In the genomic region with DNA sequence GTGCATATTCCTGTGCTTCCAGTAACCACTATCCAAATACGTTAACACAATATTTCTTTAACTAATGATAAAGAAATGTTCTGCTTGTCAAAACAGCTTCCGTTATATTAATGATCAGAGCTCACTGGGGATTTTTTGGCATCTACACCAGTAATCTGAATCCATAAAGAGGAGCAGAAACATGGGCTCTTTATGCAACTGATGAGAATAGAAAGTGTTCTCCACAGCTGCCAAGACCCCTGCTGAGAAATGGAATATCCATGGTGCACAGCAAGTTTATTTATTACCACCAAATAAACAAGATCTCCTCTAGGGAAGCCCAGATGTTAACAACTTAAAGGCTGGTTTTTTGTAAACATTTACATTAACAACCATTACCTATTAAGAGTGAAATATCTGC, we compare ENCODE assay signal across 20 cellular contexts. TPM values are rescaled to one million over a fixed set of nuclear protein-coding genes. Genes with fewer than 3 reads are reported as not detected.
"Had no signal": no experiment of that assay in that cellular context is flagged by ENCODE, and none has a peak within 500 bp of the region (broad histone marks: within the 10 kb centered on the region; RNA-seq: fewer than 3 reads in every experiment).

No MANE protein-coding gene starts in this region.

- H3K36me3 ChIP-seq: gastrocnemius medialis, right atrium auricular region, tibial nerve, uterus had no signal

- DNase-seq: activated B cell treated with CpG ODN at 0.5 μM for 24 hours; activated CD4-positive, alpha-beta T cell treated with anti-CD3 and anti-CD28 coated beads, Interleukin-2, amount 10 ng/mL, durations not matched to agents 24 days and 14 days; activated CD8-positive, alpha-beta memory T cell treated with anti-CD3 and anti-CD28 coated beads, Interleukin-2, amount 50 U/mL, for 48 hours; activated gamma-delta T cell; activated T-cell treated with anti-CD3 and anti-CD28 coated beads, Interleukin-2, amount 50 U/mL, for 72 hours; amygdala; gastrocnemius medialis; heart left ventricle; mesendoderm; nucleus accumbens; posterior cingulate gyrus; stimulated activated CD4-positive, alpha-beta T cell treated with anti-CD3 and anti-CD28 coated beads, Interleukin-4, amount 100 ng/mL, for 4 hours; stimulated activated CD8-positive, alpha-beta memory T cell treated with anti-CD3 and anti-CD28 coated beads, Interleukin-4, amount 100 ng/mL, for 48 hours; stimulated activated naive CD4-positive, alpha-beta T cell treated with Interleukin-2 at 50 U/mL for 16 hours; substantia nigra; uterus had no signal

- H3K4me3 ChIP-seq: gastrocnemius medialis, heart left ventricle, right atrium auricular region, skin epidermis, tibial nerve, uterus had no signal

- ATAC-seq: activated naive CD4-positive, alpha-beta T cell treated with anti-CD3 and anti-CD28 coated beads, Interleukin-2, amount 50 U/mL, for 72 hours; activated T-cell treated with anti-CD3 and anti-CD28 coated beads, Interleukin-2, amount 50 U/mL, for 72 hours; gastrocnemius medialis; heart left ventricle had no signal

- H3K27me3 ChIP-seq: gastrocnemius medialis, heart left ventricle, right atrium auricular region, uterus had no signal

RNA-seq across cellular contexts. Expression of a gene that starts 54.5 kb away (rescaled TPM):
- total RNA-seq: activated B cell treated with CpG ODN at 0.5 μM for 24 hours; activated naive CD4-positive, alpha-beta T cell treated with anti-CD3 and anti-CD28 coated beads, Interleukin-2, amount 50 U/mL, for 72 hours had no signal
